Comparison of ENCODE assay signal across 19 cellular contexts in the genomic region with DNA sequence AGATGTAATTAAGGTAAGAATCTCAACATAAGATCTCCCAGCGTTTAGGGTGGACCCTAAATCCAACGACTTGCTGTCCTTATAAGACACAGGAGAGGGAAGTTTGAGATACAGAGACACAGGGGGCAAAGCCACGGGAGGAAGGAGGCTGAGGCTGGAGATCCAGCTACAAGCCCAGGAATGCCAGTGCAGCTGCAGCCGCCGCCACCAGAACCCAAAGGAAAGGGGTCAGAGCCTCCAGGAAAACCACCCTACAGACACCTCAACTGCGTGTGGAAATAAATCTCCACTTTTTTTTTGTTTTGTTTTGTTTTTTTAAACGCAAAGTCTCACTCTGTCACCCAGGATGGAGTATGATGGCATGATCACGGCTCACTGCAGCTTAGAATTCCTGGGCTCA. TPM values are rescaled to one million over a fixed set of nuclear protein-coding genes. Genes with fewer than 3 reads are reported as not detected.
DNase-seq lines count a peak whose midpoint lies in the region; ATAC-seq and TF ChIP-seq lines count a peak whose summit lies in the region.
"Had no signal": no experiment of that assay in that cellular context is flagged by ENCODE, and none has a peak within 500 bp of the region (broad histone marks: within the 10 kb centered on the region; RNA-seq: fewer than 3 reads in every experiment).

No MANE protein-coding gene starts in this region.

- H3K4me1 ChIP-seq in right atrium auricular region (no peaks in the 10 kb centered on the region), mucosa of descending colon (ENCODE audit: low read depth) (peaks cover 4% of the 10 kb centered on the region), transverse colon (peaks cover 0 to 21% (median 16%) of the 10 kb centered on the region in 4 donors)

- TF ChIP-seq CTCF in right atrium auricular region (IDR thresholded peaks at IDR 0.05) (no peak), mucosa of descending colon (IDR thresholded peaks at IDR 0.05) (no peak), transverse colon (IDR thresholded peaks at IDR 0.05) (no peak)

- H3K36me3 ChIP-seq in right atrium auricular region (no peaks in the 10 kb centered on the region), mucosa of descending colon (ENCODE audit: low read depth) (no peaks in the 10 kb centered on the region), transverse colon (no peaks in the 10 kb centered on the region)

- no peak for TF ChIP-seq EP300 in transverse colon (IDR thresholded peaks at IDR 0.05; ENCODE audit: low read depth)

- intact Hi-C loops in cardiac septum (cut with DNase I) (no loop called here), mucosa of descending colon (cut with DNase I, micrococcal nuclease) (no loop called here), transverse colon (cut with DNase I; ENCODE audit: low total_unique reads) (no loop called here)

- H3K4me3 ChIP-seq in right atrium auricular region (no peak overlapping the region), mucosa of descending colon (no peak overlapping the region), transverse colon (no peak overlapping the region)

- WGBS in transverse colon (ENCODE audit: low coverage in 1 of 2), 2 donors, result 75 to 85% methylated on average over 5 to 8 of the region's 8 CpGs

- TF ChIP-seq POLR2A in transverse colon (IDR thresholded peaks at IDR 0.05), result no peak

- no peak for ATAC-seq in mucosa of descending colon
- ATAC-seq: HCT116 had no signal

- in situ Hi-C loops in transverse colon (cut with MboI; ENCODE audit: low pct_ligation_motif_present in 1 of 4, low pct_unique_long_range_greater_than_20kb in 1 of 4, low sequenced_read_pairs in 3 of 4), result no loop called here

- H3K27me3 ChIP-seq in right atrium auricular region (no peaks in the 10 kb centered on the region), transverse colon (no peaks in the 10 kb centered on the region)

- peak; percentile 51 for DNase-seq in cardiac septum (ENCODE audit: low spot score)
- no peak for DNase-seq in right atrium auricular region (ENCODE audit: low spot score)
- peak in 2 of 3 donors; percentile 12 to 16 for DNase-seq in mucosa of descending colon
- peak; percentile 1 for DNase-seq in transverse colon
- DNase-seq in hypothalamus (lab: John Stamatoyannopoulos, UW), result no peak
- DNase-seq in DMS79 treated with DMSO at 0.1 percent for 48 hours (lab: John Stamatoyannopoulos, UW), result no peak
- DNase-seq: C1 segment of cervical spinal cord; CD4-positive, CD25-positive, alpha-beta regulatory T cell; COR-L47; DMS 273 treated with DMSO at 0.1 percent for 48 hours; DMS53; GOT3; H7; HFFc6; IMR-90 had no signal

- H3K9me3 ChIP-seq in right atrium auricular region (peaks cover 0 to 15% of the 10 kb centered on the region in 2 donors), mucosa of descending colon (no peaks in the 10 kb centered on the region), transverse colon (no peaks in the 10 kb centered on the region)

- no peak overlapping the region for H3K27ac ChIP-seq in right atrium auricular region
- H3K27ac ChIP-seq in transverse colon, result no peak overlapping the region

RNA-seq across cellular contexts. Expression of a gene that starts 12.1 kb away (rescaled TPM):
- total RNA-seq in cardiac septum (not detected), right atrium auricular region (not detected), mucosa of descending colon (100 to 1,000 TPM in 1 of 3 donors, 10 to 100 TPM in 1, 1 to 10 TPM in 1; 6.0 to 206 (median 60.1) TPM), transverse colon (10 to 100 TPM in 2 of 4 donors, 1 to 10 TPM in 1, not detected in 1; 8.6 to 45.3 (median 25.8) TPM)
- total RNA-seq: A172; B cell; CD4-positive, CD25-positive, alpha-beta regulatory T cell; CD8-positive, alpha-beta memory T cell; H7; HFFc6; IMR-90 had no signal

RNA-seq across cellular contexts. Expression of a gene that starts 17.4 kb away (rescaled TPM):
- total RNA-seq in cardiac septum, result not detected
- 1 to 10 TPM; 1.1 to 2.4 TPM for total RNA-seq in right atrium auricular region
- under 1 TPM; 0.35 to 0.72 (median 0.69) TPM for total RNA-seq in mucosa of descending colon
- 1 to 10 TPM in 1 of 4 donors, under 1 TPM in 1, not detected in 2; 0.68 to 1.3 TPM for total RNA-seq in transverse colon
- total RNA-seq: H7, HFFc6, IMR-90 had no signal

RNA-seq across cellular contexts. Expression of a gene that starts 25.3 kb away (rescaled TPM):
- not detected for total RNA-seq in cardiac septum
- under 1 TPM in 1 of 2 donors, not detected in 1; 0.12 TPM for total RNA-seq in right atrium auricular region
- 1 to 10 TPM in 2 of 3 donors, under 1 TPM in 1; 0.60 to 2.5 (median 1.8) TPM for total RNA-seq in mucosa of descending colon
- 1 to 10 TPM in 1 of 4 donors, under 1 TPM in 2, not detected in 1; 0.37 to 3.0 (median 0.82) TPM for total RNA-seq in transverse colon
- total RNA-seq: A172, H7, HFFc6, IMR-90 had no signal

RNA-seq across cellular contexts. Expression of a gene that starts 27.6 kb away (rescaled TPM):
- not detected for total RNA-seq in cardiac septum
- not detected for total RNA-seq in right atrium auricular region
- 1 to 10 TPM in 2 of 3 donors, not detected in 1; 1.1 to 1.7 TPM for total RNA-seq in mucosa of descending colon
- total RNA-seq in transverse colon, result under 1 TPM in 1 of 4 donors, not detected in 3; 0.68 TPM
- total RNA-seq: A172; B cell; CD4-positive, CD25-positive, alpha-beta regulatory T cell; CD8-positive, alpha-beta memory T cell; H7; HFFc6; IMR-90 had no signal

Comparison
In these comparisons a context has a peak if more than half of its experiments do, and no peak if none do; other contexts are left out.
1. DNase-seq: peak in cardiac septum (single experiment), mucosa of descending colon (2 of 3) and transverse colon (single experiment); none in right atrium auricular region (single experiment), hypothalamus (0 of 51) and DMS79 treated with DMSO at 0.1 percent for 48 hours (single experiment).